ENCODE assay signal across 31 cellular contexts in the genomic region with DNA sequence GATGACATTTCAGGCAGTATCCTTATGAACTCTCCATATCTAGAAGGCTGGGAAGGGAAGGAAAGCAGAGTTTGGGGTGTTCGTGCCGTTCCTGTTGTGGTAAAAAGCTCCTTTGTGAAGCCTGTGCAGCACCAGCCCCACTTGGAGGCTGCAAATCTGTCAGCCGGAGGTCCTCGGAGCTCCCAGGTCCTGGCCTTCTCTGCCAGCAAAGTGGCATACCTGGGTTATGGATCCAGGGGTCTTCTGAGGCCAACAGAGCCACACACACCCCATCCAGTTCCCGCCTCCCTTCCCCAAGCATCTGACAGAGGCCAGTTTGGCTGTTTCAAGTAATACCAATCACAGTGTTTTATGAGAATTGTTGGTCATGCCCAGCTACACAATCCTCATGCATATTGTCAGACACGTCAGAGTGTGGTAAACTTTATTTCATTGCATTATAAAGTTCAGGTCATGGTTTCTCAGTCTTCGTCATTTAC.
"Had no signal": no experiment of that assay in that cellular context is flagged by ENCODE, and none has a peak within 500 bp of the region (broad histone marks: within the 10 kb centered on the region; RNA-seq: fewer than 3 reads in every experiment).

No MANE protein-coding gene starts in this region.

- H3K9me3 ChIP-seq: ascending aorta, gastroesophageal sphincter, psoas muscle, stomach, thyroid gland, upper lobe of right lung had no signal

- H3K27ac Mint-ChIP-seq: activated CD4-positive, alpha-beta T cell treated with anti-CD3 and anti-CD28 coated beads, Interleukin-2, amount 10 ng/mL, durations not matched to agents 24 days and 14 days; activated CD8-positive, alpha-beta T cell treated with anti-CD3 and anti-CD28 coated beads for 36 hours; activated naive CD4-positive, alpha-beta T cell treated with anti-CD3 and anti-CD28 coated beads for 36 hours; activated naive CD8-positive, alpha-beta T cell treated with anti-CD3 and anti-CD28 coated beads, Interleukin-2, amount 10 ng/mL, durations not matched to agents 7 days and 5 days; activated T-helper 1 cell treated with anti-CD3 and anti-CD28 coated beads, Interleukin-12 subunit alpha, Interleukin-12 subunit beta, Interleukin-2, Interleukin-4 antibody, amounts not matched to agents 30 ng/mL and 10 ng/mL and 1 ng/mL, durations not matched to agents 14 hours and 24 hours and 36 hours; brain; mesothelial cell of epicardium; stimulated activated naive B cell treated with anti-CD40 and anti-IgM and Interleukin-4, amounts not matched to agents 10 μg/mL and 1 μg/mL and 100 μg/mL, for 72 hours; T-helper 1 cell treated with Interleukin-12 subunit alpha and Interleukin-12 subunit beta and Interleukin-4 antibody, amounts not matched to agents 30 μg/mL and 1 μg/mL, for 36 hours had no signal

- H3K27me3 ChIP-seq: ascending aorta, cardiac muscle cell, gastroesophageal sphincter, hepatocyte, stomach, thyroid gland, upper lobe of right lung had no signal

- DNase-seq: activated CD4-positive, alpha-beta T cell treated with anti-CD3 and anti-CD28 coated beads, Interleukin-2, amount 10 ng/mL, durations not matched to agents 24 days and 14 days; activated CD4-positive, CD25-positive, alpha-beta regulatory T cell treated with anti-CD3 and anti-CD28 coated beads, Interleukin-2, amount 50 U/mL, for 72 hours; activated CD8-positive, alpha-beta T cell treated with anti-CD3 and anti-CD28 coated beads for 36 hours; activated effector memory CD4-positive, alpha-beta T cell treated with anti-CD3 and anti-CD28 coated beads, Interleukin-2, amount 50 U/mL, for 16 hours; activated naive CD4-positive, alpha-beta T cell treated with anti-CD3 and anti-CD28 coated beads for 36 hours; activated naive CD8-positive, alpha-beta T cell treated with anti-CD3 and anti-CD28 coated beads, Interleukin-2, amount 10 ng/mL, durations not matched to agents 7 days and 5 days; activated T-cell treated with anti-CD3 and anti-CD28 coated beads, Interleukin-2, amount 50 U/mL, for 1 hour; cortex of kidney; left cardiac atrium; mammary epithelial cell; naive B cell; nucleus accumbens; psoas muscle; stimulated activated CD4-positive, alpha-beta T cell treated with anti-CD3 and anti-CD28 coated beads, Interleukin-15, amount 100 ng/mL, for 24 hours; stimulated activated CD4-positive, alpha-beta T cell treated with anti-CD3 and anti-CD28 coated beads, Interleukin-2, amount 100 ng/mL, for 24 hours; stimulated activated naive B cell treated with anti-CD40 and anti-IgM and Interleukin-4, amounts not matched to agents 10 μg/mL and 1 μg/mL and 100 μg/mL, for 72 hours; stomach; T1000; thyroid gland; upper lobe of right lung; WERI-Rb-1 had no signal

- ATAC-seq: activated CD8-positive, alpha-beta T cell treated with anti-CD3 and anti-CD28 coated beads for 36 hours; gastroesophageal sphincter; left cardiac atrium; psoas muscle; stimulated activated naive B cell treated with anti-CD40 and anti-IgM and Interleukin-4, amounts not matched to agents 10 μg/mL and 1 μg/mL and 100 μg/mL, for 72 hours had no signal

- H3K4me2 ChIP-seq: hepatocyte, smooth muscle cell had no signal

- H3K4me1 ChIP-seq: ascending aorta, parathyroid adenoma, psoas muscle had no signal

- H3K9ac ChIP-seq: parathyroid adenoma had no signal

- H3K36me3 ChIP-seq: ascending aorta, cardiac muscle cell, gastroesophageal sphincter, stomach, thyroid gland, upper lobe of right lung, WERI-Rb-1 had no signal

- H3K27me3 Mint-ChIP-seq: activated CD4-positive, alpha-beta T cell treated with anti-CD3 and anti-CD28 coated beads, Interleukin-2, amount 10 ng/mL, durations not matched to agents 24 days and 14 days; activated CD8-positive, alpha-beta T cell treated with anti-CD3 and anti-CD28 coated beads for 36 hours; activated naive CD8-positive, alpha-beta T cell treated with anti-CD3 and anti-CD28 coated beads, Interleukin-2, amount 10 ng/mL, durations not matched to agents 7 days and 5 days; naive B cell; stimulated activated naive B cell treated with anti-CD40 and anti-IgM and Interleukin-4, amounts not matched to agents 10 μg/mL and 1 μg/mL and 100 μg/mL, for 72 hours had no signal

- H2AFZ ChIP-seq: hepatocyte, parathyroid adenoma had no signal

- H3K9me3 Mint-ChIP-seq: activated CD4-positive, alpha-beta T cell treated with anti-CD3 and anti-CD28 coated beads, Interleukin-2, amount 10 ng/mL, durations not matched to agents 24 days and 14 days; activated CD8-positive, alpha-beta T cell treated with anti-CD3 and anti-CD28 coated beads for 36 hours; activated naive CD4-positive, alpha-beta T cell treated with anti-CD3 and anti-CD28 coated beads for 36 hours; activated naive CD8-positive, alpha-beta T cell treated with anti-CD3 and anti-CD28 coated beads, Interleukin-2, amount 10 ng/mL, durations not matched to agents 7 days and 5 days; activated T-helper 1 cell treated with anti-CD3 and anti-CD28 coated beads, Interleukin-12 subunit alpha, Interleukin-12 subunit beta, Interleukin-2, Interleukin-4 antibody, amounts not matched to agents 30 ng/mL and 10 ng/mL and 1 ng/mL, durations not matched to agents 14 hours and 24 hours and 36 hours; brain; mesothelial cell of epicardium; stimulated activated naive B cell treated with anti-CD40 and anti-IgM and Interleukin-4, amounts not matched to agents 10 μg/mL and 1 μg/mL and 100 μg/mL, for 72 hours; T-helper 1 cell treated with Interleukin-12 subunit alpha and Interleukin-12 subunit beta and Interleukin-4 antibody, amounts not matched to agents 30 μg/mL and 1 μg/mL, for 36 hours had no signal

- H3K27ac ChIP-seq: ascending aorta, cardiac muscle cell, gastroesophageal sphincter, hepatocyte, parathyroid adenoma, psoas muscle, thyroid gland, WERI-Rb-1 had no signal

- H3K4me3 ChIP-seq: ascending aorta, cardiac muscle cell, gastroesophageal sphincter, hepatocyte, psoas muscle, smooth muscle cell, stomach, thyroid gland, upper lobe of right lung had no signal

- H3K36me3 Mint-ChIP-seq: activated naive CD8-positive, alpha-beta T cell treated with anti-CD3 and anti-CD28 coated beads, Interleukin-2, amount 10 ng/mL, durations not matched to agents 7 days and 5 days; brain; mesothelial cell of epicardium; stimulated activated naive B cell treated with anti-CD40 and anti-IgM and Interleukin-4, amounts not matched to agents 10 μg/mL and 1 μg/mL and 100 μg/mL, for 72 hours had no signal

- H3K4me3 Mint-ChIP-seq: activated CD4-positive, alpha-beta T cell treated with anti-CD3 and anti-CD28 coated beads, Interleukin-2, amount 10 ng/mL, durations not matched to agents 24 days and 14 days; activated CD8-positive, alpha-beta T cell treated with anti-CD3 and anti-CD28 coated beads for 36 hours; activated naive CD4-positive, alpha-beta T cell treated with anti-CD3 and anti-CD28 coated beads for 36 hours; activated naive CD8-positive, alpha-beta T cell treated with anti-CD3 and anti-CD28 coated beads, Interleukin-2, amount 10 ng/mL, durations not matched to agents 7 days and 5 days; activated T-helper 1 cell treated with anti-CD3 and anti-CD28 coated beads, Interleukin-12 subunit alpha, Interleukin-12 subunit beta, Interleukin-2, Interleukin-4 antibody, amounts not matched to agents 30 ng/mL and 10 ng/mL and 1 ng/mL, durations not matched to agents 14 hours and 24 hours and 36 hours; brain; mesothelial cell of epicardium; stimulated activated naive B cell treated with anti-CD40 and anti-IgM and Interleukin-4, amounts not matched to agents 10 μg/mL and 1 μg/mL and 100 μg/mL, for 72 hours; T-helper 1 cell treated with Interleukin-12 subunit alpha and Interleukin-12 subunit beta and Interleukin-4 antibody, amounts not matched to agents 30 μg/mL and 1 μg/mL, for 36 hours had no signal
